Comparison of ENCODE assay signal across 16 cellular contexts in the genomic region with DNA sequence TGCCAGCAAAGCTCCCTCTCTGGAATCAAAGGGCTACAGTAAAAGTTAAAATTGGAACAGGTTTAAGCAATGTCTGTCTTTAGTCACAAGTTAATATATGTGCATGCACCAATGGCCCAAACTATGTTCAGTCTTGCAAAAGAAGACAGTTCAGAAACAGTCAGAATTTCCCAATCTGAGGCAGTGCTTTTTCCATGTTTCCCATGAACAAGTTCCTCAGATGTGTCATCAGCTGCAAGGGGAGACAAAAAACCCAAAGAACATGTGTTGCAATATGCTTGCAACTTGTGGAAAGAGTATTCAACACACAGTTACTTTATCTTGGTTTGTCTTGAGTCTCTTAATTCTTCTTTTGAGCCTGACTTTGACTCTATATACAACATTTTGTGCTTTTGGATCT.
DNase-seq lines count a peak whose midpoint lies in the region; FAIRE-seq and TF ChIP-seq lines count a peak whose summit lies in the region.
"Had no signal": no experiment of that assay in that cellular context is flagged by ENCODE, and none has a peak within 500 bp of the region (broad histone marks: within the 10 kb centered on the region; RNA-seq: fewer than 3 reads in every experiment).

No MANE protein-coding gene starts in this region.

- H3K4me3 ChIP-seq in brain microvascular endothelial cell (ENCODE audit: low read depth, low read length), result no peak overlapping the region
- H3K4me3 ChIP-seq: tibial nerve had no signal

- no peak for TF ChIP-seq CTCF in brain microvascular endothelial cell (IDR thresholded peaks at IDR 0.05; ENCODE audit: low read depth, low read length, missing control alignments)

- FAIRE-seq in frontal cortex (lab: Jason Lieb, UNC), result no peak
- FAIRE-seq: endometrium had no signal

- H3K27me3 ChIP-seq in brain microvascular endothelial cell (replicated peaks), result no peaks in the 10 kb centered on the region
- H3K27me3 ChIP-seq: tibial nerve had no signal

- in situ Hi-C loops in brain microvascular endothelial cell (cut with HindIII; ENCODE audit: low pct_ligation_motif_present, low sequenced_read_pairs), result no loop called here

- peak overlapping the region; percentile 16 for H3K27ac ChIP-seq in brain microvascular endothelial cell

- DNase-seq in AG20443 (ENCODE audit: low spot score), result peak; percentile 66
- DNase-seq in MV-4-11 (lab: John Stamatoyannopoulos, UW), result peak; percentile 76
- peak; percentile 76 for DNase-seq in brain microvascular endothelial cell
- DNase-seq in kidney tubule cell (ENCODE audit: low spot score), result peak; percentile 45
- no peak for DNase-seq in NCI-H2171 (lab: John Stamatoyannopoulos, UW)
- DNase-seq in frontal cortex (ENCODE audit: low spot score in 2 of 2), result no peak
- no peak for DNase-seq in NCI-H2081 (lab: John Stamatoyannopoulos, UW)
- no peak for DNase-seq in activated gamma-delta T cell (lab: John Stamatoyannopoulos, UW)
- DNase-seq: activated CD8-positive, alpha-beta memory T cell treated with anti-CD3 and anti-CD28 coated beads for 24 hours; activated naive CD8-positive, alpha-beta T cell treated with anti-CD3 and anti-CD28 coated beads for 36 hours; C1 segment of cervical spinal cord; GF-D8; naive B cell; NK-92 treated with Interleukin-12 subunit alpha and Interleukin-12 subunit beta, amount 100 ng/mL, for 24 hours had no signal

- no peaks in the 10 kb centered on the region for H3K36me3 ChIP-seq in brain microvascular endothelial cell (replicated peaks)
- H3K36me3 ChIP-seq: tibial nerve had no signal

Comparison
In these comparisons a context has a peak if more than half of its experiments do, and no peak if none do; other contexts are left out.
1. DNase-seq: peak in AG20443 (single experiment), MV-4-11 (single experiment), brain microvascular endothelial cell (single experiment) and kidney tubule cell (single experiment); none in NCI-H2171 (single experiment), frontal cortex (0 of 2), NCI-H2081 (0 of 2) and activated gamma-delta T cell (single experiment).